Comparison of ENCODE assay signal across 8 cellular contexts in the genomic region with DNA sequence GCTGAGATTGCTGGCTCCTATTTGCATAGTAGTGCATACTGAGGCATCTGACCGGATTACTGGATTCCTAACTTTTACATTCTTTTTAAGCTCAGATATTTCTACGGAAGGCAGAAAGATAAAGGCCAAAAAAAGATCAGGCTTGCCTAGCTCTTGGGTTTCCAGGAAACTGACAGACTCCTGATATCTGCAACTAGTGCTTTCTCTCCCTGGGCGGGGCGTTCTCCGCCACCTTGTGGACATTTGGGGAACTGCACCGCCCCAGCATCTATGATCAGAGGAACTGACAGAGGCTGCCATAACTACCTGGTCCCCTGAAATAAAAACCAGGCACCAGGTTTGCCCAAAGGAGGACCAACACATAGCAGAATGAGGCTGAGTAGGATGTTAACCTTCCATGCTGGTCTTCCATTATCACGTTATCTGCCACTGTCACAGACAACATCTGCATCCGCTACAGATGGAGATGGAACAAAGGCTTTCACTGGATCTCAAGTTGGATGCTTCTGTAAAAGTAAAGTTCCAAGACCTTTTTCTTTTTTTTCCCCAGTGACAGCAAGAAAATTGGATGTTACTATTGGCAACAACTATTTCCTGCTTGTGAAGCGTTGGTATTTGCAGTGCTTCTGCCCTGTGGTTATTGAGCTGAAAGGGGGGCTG. TPM values are rescaled to one million over a fixed set of nuclear protein-coding genes. Genes with fewer than 3 reads are reported as not detected.
DNase-seq lines count a peak whose midpoint lies in the region; ATAC-seq and TF ChIP-seq lines count a peak whose summit lies in the region.

No MANE protein-coding gene starts in this region.

- H3K4me3 Mint-ChIP-seq in Caco-2 (ENCODE audit: unreplicated experiment) = no peak overlapping the region
- H3K4me3 Mint-ChIP-seq in activated T-cell treated with anti-CD3 and anti-CD28 coated beads, Interleukin-2, amount 50 U/mL, for 4 hours = no peak overlapping the region

- H3K4me1 ChIP-seq in Caco-2 (peaks cover 3% of the 10 kb centered on the region; the same call in 1 of the 2 replicates), PC-9 (replicated peaks; ENCODE audit: insufficient read depth) (no peaks in the 10 kb centered on the region), neutrophil (ENCODE audit: control insufficient read depth in 1 of 2, insufficient read depth in 1 of 2, low read depth in 1 of 2, low read length in 1 of 2) (no peaks in the 10 kb centered on the region)

- no peak overlapping the region for H2AFZ ChIP-seq in PC-9

- peaks cover 7% of the 10 kb centered on the region for H3K4me1 Mint-ChIP-seq in Caco-2 (ENCODE audit: low read depth, unreplicated experiment)
- peaks cover 10% of the 10 kb centered on the region for H3K4me1 Mint-ChIP-seq in activated T-cell treated with anti-CD3 and anti-CD28 coated beads, Interleukin-2, amount 50 U/mL, for 4 hours (ENCODE audit: low read depth)

- H3K4me3 ChIP-seq in Caco-2 (ENCODE audit: low read depth, low read length) = no peak overlapping the region
- no peak overlapping the region for H3K4me3 ChIP-seq in PC-9
- H3K4me3 ChIP-seq in fibroblast of mammary gland (ENCODE audit: control insufficient read depth, low read depth, low read length) = no peak overlapping the region
- no peak overlapping the region for H3K4me3 ChIP-seq in neutrophil (ENCODE audit: low read depth in 1 of 2, low read length in 1 of 2)

- H3K36me3 Mint-ChIP-seq in Caco-2 (ENCODE audit: insufficient read depth, unreplicated experiment) = peaks cover 5% of the 10 kb centered on the region
- no peaks in the 10 kb centered on the region for H3K36me3 Mint-ChIP-seq in activated T-cell treated with anti-CD3 and anti-CD28 coated beads, Interleukin-2, amount 50 U/mL, for 4 hours (ENCODE audit: insufficient read depth)

- BruUV-seq in Caco-2 (replicated peaks; lab: Mats Ljungman, UMichigan) (no TSS peak), PC-9 (replicated peaks; lab: Mats Ljungman, UMichigan) (no TSS peak)

- no peak overlapping the region for H3K4me2 ChIP-seq in PC-9

- H3K27ac ChIP-seq in PC-9 = peak overlapping the region; percentile 3; the same call in 1 of the 2 replicates
- H3K27ac ChIP-seq in neutrophil = no peak overlapping the region
- no peak overlapping the region for H3K27ac ChIP-seq in substantia nigra (ENCODE audit: low read depth, low read length, poor library complexity, severe bottlenecking)

- no peaks in the 10 kb centered on the region for H4K20me1 ChIP-seq in PC-9 (ENCODE audit: insufficient read depth)

- no peaks in the 10 kb centered on the region; the same call in 1 of the 2 replicates for H3K79me2 ChIP-seq in PC-9 (ENCODE audit: low read depth)

- H3K27ac Mint-ChIP-seq in Caco-2 (ENCODE audit: unreplicated experiment) = no peak overlapping the region

- intact Hi-C loops in Caco-2 (cut with micrococcal nuclease; ENCODE audit: unreplicated experiment) = loop anchor here (1.0 to 5.0 kb wide), 4 partner anchors 54 to 128 kb away; no protein-coding TSS in a partner anchor
- intact Hi-C loops in PC-9 (cut with micrococcal nuclease; ENCODE audit: unreplicated experiment) = loop anchor here (1.0 to 5.0 kb wide), 2 partner anchors 54 to 128 kb away; no protein-coding TSS in a partner anchor

- no peaks in the 10 kb centered on the region for H3K9me3 Mint-ChIP-seq in Caco-2 (ENCODE audit: unreplicated experiment)
- H3K9me3 Mint-ChIP-seq in activated T-cell treated with anti-CD3 and anti-CD28 coated beads, Interleukin-2, amount 50 U/mL, for 4 hours = no peaks in the 10 kb centered on the region

- no peaks in the 10 kb centered on the region for H3K9me2 ChIP-seq in PC-9 (ENCODE audit: insufficient read depth)

- H3K27me3 ChIP-seq in Caco-2 (replicated peaks; ENCODE audit: control insufficient read depth, insufficient read depth, low read length) (no peaks in the 10 kb centered on the region), PC-9 (ENCODE audit: insufficient read depth, low read depth) (no peaks in the 10 kb centered on the region), neutrophil (no peaks in the 10 kb centered on the region)

- CTCF ChIA-PET in Caco-2 (lab: Charles Lee) (interaction anchor here (0.6 to 2.1 kb wide), 13 partner anchors 10 to 144 kb away, joined by 3 to 28 read pairs (median 4); partner anchors contain the start of gene NT5E), PC-9 (lab: Charles Lee) (interaction anchor here (0.6 to 1.3 kb wide), 12 partner anchors 19 to 1736 kb away, joined by 3 to 13 read pairs (median 4); no protein-coding TSS in a partner anchor)

- peaks cover 11% of the 10 kb centered on the region; the same call in 1 of the 2 replicates for H3F3A ChIP-seq in PC-9 (ENCODE audit: insufficient read depth, low read depth)

- no peaks in the 10 kb centered on the region for H3K27me3 Mint-ChIP-seq in Caco-2 (ENCODE audit: insufficient read depth, unreplicated experiment)
- H3K27me3 Mint-ChIP-seq in activated T-cell treated with anti-CD3 and anti-CD28 coated beads, Interleukin-2, amount 50 U/mL, for 4 hours (ENCODE audit: low read depth) = peaks cover 4% of the 10 kb centered on the region

- peak; percentile 98 for TF ChIP-seq CTCF in Caco-2 (IDR thresholded peaks at IDR 0.05; ENCODE audit: insufficient read depth in 1 of 2, low read depth in 1 of 2, low read length in 1 of 2, severe bottlenecking in 1 of 2, unreplicated experiment in 1 of 2)
- TF ChIP-seq CTCF in PC-9 (conservative IDR thresholded peaks at IDR 0.05) = peak; percentile 98
- TF ChIP-seq CTCF in fibroblast of mammary gland (conservative IDR thresholded peaks at IDR 0.05; ENCODE audit: control insufficient read depth, insufficient read depth, low read depth, low read length) = peak; percentile 100
- TF ChIP-seq CTCF in neutrophil (IDR thresholded peaks at IDR 0.05) = peak; percentile 97

- DNase-seq in Caco-2 (peak; percentile 68 to 84), PC-9 (peak; percentile 37 to 71), fibroblast of mammary gland (ENCODE audit: low read depth) (peak; percentile 77), substantia nigra (lab: John Stamatoyannopoulos, UW) (peak in 45 of 49 donors; percentile 4 to 81 (median 44))
- DNase-seq in activated T-cell treated with anti-CD3 and anti-CD28 coated beads, Interleukin-2, amount 50 U/mL, for 4 hours = peak; percentile 83

- POLR2A ChIA-PET in Caco-2 (lab: Charles Lee) = no interaction called here
- POLR2A ChIA-PET in PC-9 (lab: Charles Lee; ENCODE audit: unreplicated experiment) = interaction anchor here (0.6 kb wide), 1 partner anchor 122 kb away, joined by 7 read pairs; no protein-coding TSS in a partner anchor

- no peaks in the 10 kb centered on the region for H3K36me3 ChIP-seq in Caco-2 (ENCODE audit: control insufficient read depth, insufficient read depth, low read length)
- H3K36me3 ChIP-seq in PC-9 (ENCODE audit: low read depth) = peaks cover 14% of the 10 kb centered on the region
- H3K36me3 ChIP-seq in neutrophil = no peaks in the 10 kb centered on the region

- H3K9me3 ChIP-seq in Caco-2 (no peaks in the 10 kb centered on the region), PC-9 (ENCODE audit: insufficient read depth, low read depth) (no peaks in the 10 kb centered on the region), neutrophil (no peaks in the 10 kb centered on the region)

- ATAC-seq in GM19372 (IDR thresholded peaks at IDR 0.05; ENCODE audit: low read depth, unreplicated experiment) (peak; percentile 92), HG03439 (IDR thresholded peaks at IDR 0.05; ENCODE audit: unreplicated experiment) (peak; percentile 94)
- ATAC-seq in activated T-cell treated with anti-CD3 and anti-CD28 coated beads, Interleukin-2, amount 50 U/mL, for 4 hours = peak; percentile 88 to 89

RNA-seq across cellular contexts. Expression of gene NT5E, which starts 33.3 kb away (rescaled TPM):
- 1.0 and 1.5 TPM in 2 replicates for total RNA-seq in Caco-2 (2022)
- 84.6 and 90.4 TPM in 2 replicates for total RNA-seq in PC-9 (2021)
- 10 to 100 TPM in 2 of 3 donors, 1 to 10 TPM in 1; 9.4 to 18.4 (median 13.4) TPM for total RNA-seq in activated T-cell treated with anti-CD3 and anti-CD28 coated beads, Interleukin-2, amount 50 U/mL, for 4 hours
